ENCODE assay signal across 1 cellular context in the genomic region with DNA sequence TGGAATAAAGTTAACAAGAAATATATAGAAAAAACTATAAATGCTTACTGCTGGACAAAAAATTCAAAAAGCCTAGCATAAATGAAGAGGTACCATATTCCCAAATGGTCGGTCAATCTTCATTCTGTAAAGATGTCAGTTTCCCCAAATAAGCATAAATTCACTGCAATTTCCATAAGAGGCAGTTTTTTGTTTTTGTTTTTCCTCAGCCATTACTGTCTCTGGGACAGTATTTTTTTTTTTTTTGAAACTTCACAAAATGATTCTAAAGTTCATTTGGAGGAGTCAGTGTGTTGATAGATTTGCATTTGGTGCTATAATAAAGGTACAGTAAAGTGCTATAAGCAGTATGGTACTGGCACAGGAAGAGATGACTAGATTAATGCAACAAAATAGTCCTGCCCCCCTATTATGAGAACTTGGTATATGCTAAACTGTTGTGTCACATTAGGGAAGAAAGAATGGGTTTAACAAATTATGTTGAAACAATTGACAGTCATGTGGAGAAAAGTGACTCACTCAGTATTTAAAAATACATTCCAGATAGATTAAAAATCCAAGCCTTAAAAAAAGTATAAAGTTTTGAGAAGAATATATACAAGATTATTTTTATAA.
A peak's percentile ranks its signal among the peaks of the same experiment; 100 is the strongest.
TF ChIP-seq lines count a peak whose summit lies in the region.

No MANE protein-coding gene starts in this region.

TF ChIP-seq in A549, 52 proteins besides CTCF, POLR2A, EP300 and RAD21 (continued from another document):
- TF ChIP-seq BHLHE40 (IDR thresholded peaks at IDR 0.05; ENCODE audit: low read depth, low read length) (no peak), JUNB (IDR thresholded peaks at IDR 0.05) (peak; percentile 63), MAFK (IDR thresholded peaks at IDR 0.05; ENCODE audit: partially characterized antibody) (peak; percentile 8), TP53 (CRISPR knock-in tag; IDR thresholded peaks at IDR 0.05) (no peak), CEBPB (IDR thresholded peaks at IDR 0.05) (peak; percentile 60 to 75; a peak in 3 of 4 replicates), FOSL2 (IDR thresholded peaks at IDR 0.05) (peak; percentile 58), FOSL2 (CRISPR knock-in tag; IDR thresholded peaks at IDR 0.05) (peak; percentile 91), RNF2 (IDR thresholded peaks at IDR 0.05; ENCODE audit: borderline replicate concordance, low read depth) (no peak)
- TF ChIP-seq, protein P1, sequence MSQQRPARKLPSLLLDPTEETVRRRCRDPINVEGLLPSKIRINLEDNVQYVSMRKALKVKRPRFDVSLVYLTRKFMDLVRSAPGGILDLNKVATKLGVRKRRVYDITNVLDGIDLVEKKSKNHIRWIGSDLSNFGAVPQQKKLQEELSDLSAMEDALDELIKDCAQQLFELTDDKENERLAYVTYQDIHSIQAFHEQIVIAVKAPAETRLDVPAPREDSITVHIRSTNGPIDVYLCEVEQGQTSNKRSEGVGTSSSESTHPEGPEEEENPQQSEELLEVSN (IDR thresholded peaks at IDR 0.05; ENCODE audit: borderline replicate concordance, low read depth), result no peak
